ENCODE assay signal across 12 cellular contexts in genomic region chr7:36409180-36409579, GRCh38.
"Had no signal": no experiment of that assay in that cellular context is flagged by ENCODE, and none has a peak within 500 bp of the region (broad histone marks: within the 10 kb centered on the region; RNA-seq: fewer than 3 reads in every experiment).

No MANE protein-coding gene starts in this region.

- DNase-seq: activated CD4-positive, alpha-beta T cell treated with anti-CD3 and anti-CD28 coated beads for 36 hours; activated CD4-positive, alpha-beta T cell treated with anti-CD3 and anti-CD28 coated beads, Interleukin-2, amount 50 U/mL, for 48 hours; glutamatergic neuron; hypothalamus; left lung; occipital lobe; stimulated activated CD4-positive, alpha-beta T cell treated with anti-CD3 and anti-CD28 coated beads, Interleukin-2, amount 100 ng/mL, for 24 hours; stimulated activated naive CD8-positive, alpha-beta T cell treated with anti-CD3 and anti-CD28 coated beads, Interleukin-15, Interleukin-2, amounts not matched to agents 100 U/mL and 50 U/mL, for 24 hours; T-helper 2 cell; transverse colon; uterus had no signal

- H3K27me3 ChIP-seq: left lung, transverse colon, uterus had no signal

- ATAC-seq: activated CD4-positive, alpha-beta T cell treated with anti-CD3 and anti-CD28 coated beads for 36 hours; left lung; stimulated activated naive CD8-positive, alpha-beta T cell treated with anti-CD3 and anti-CD28 coated beads, Interleukin-15, Interleukin-2, amounts not matched to agents 100 U/mL and 50 U/mL, for 24 hours had no signal

- H3K27ac ChIP-seq: left lung, transverse colon, uterus had no signal

- FAIRE-seq: keratinocyte had no signal

- H3K4me3 ChIP-seq: left lung, transverse colon, uterus had no signal

- H3K4me1 ChIP-seq: left lung, uterus had no signal

- H3K9me3 ChIP-seq: left lung, transverse colon, uterus had no signal

- H3K36me3 ChIP-seq: transverse colon, uterus had no signal
